9 cellular contexts compared by ENCODE assay signal in the genomic region with DNA sequence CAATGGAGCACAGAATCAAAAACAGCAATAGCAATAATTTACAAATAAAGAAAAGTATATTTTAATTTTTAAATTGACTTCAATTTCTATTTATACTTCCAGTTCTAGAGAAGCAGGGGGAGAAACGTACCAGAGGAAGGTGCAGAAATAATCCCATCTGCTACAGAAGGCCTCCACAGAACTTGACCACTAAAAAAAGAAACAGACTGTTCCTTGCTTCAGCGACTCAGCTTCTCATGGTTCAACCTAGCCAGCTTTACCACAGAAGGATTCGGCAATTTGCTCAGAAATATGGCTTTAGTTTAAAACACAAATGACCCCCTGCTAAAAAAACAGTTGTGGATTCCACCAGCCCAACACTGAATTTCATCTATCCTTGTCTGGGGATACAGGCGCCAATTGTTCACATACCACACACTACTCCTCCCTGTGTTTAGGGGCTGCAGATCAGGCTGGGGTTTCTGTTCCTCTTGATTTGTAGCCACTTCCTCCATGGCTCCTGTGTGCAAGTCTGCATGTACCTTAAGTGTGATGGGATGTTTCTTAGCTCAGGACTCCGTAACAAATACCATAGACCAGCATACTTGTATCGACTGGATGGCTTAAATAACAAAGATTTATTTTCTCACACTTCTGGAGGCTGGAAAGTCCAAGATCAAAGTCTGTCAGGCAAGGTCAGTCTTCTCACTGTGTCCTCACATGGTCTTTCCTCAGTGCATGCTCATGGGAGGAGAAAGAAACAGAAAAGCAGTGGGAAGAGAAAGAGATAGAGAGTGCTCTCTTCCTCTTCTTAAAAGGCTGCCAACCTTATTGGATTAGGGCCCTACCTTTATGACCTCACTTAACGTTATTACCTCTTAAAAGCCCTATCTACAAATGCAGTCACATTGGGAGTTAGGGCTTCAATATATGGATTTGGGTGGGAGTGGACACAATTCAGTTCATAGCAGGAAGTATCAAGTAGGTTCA.
A peak's percentile ranks its signal among the peaks of the same experiment; 100 is the strongest.
DNase-seq lines count a peak whose midpoint lies in the region; ATAC-seq lines count a peak whose summit lies in the region.
"Had no signal": no experiment of that assay in that cellular context is flagged by ENCODE, and none has a peak within 500 bp of the region (broad histone marks: within the 10 kb centered on the region; RNA-seq: fewer than 3 reads in every experiment).

No MANE protein-coding gene starts in this region.

- H3K27ac ChIP-seq in cingulate gyrus (ENCODE audit: low read depth, low read length), result peak overlapping the region; percentile 35

- intact Hi-C loops in posterior cingulate gyrus (cut with DNase I), result no loop called here

- DNase-seq in DMS53 (lab: John Stamatoyannopoulos, UW), result no peak
- DNase-seq in NCI-H748 treated with DMSO at 0.1 percent for 48 hours (lab: John Stamatoyannopoulos, UW), result no peak
- no peak for DNase-seq in activated CD4-positive, alpha-beta T cell treated with anti-CD3 and anti-CD28 coated beads for 1 hour
- no peak for DNase-seq in posterior cingulate gyrus

- ATAC-seq in GM18511 (IDR thresholded peaks at IDR 0.05; ENCODE audit: unreplicated experiment) (peak; percentile 85), GM21515 (IDR thresholded peaks at IDR 0.05; ENCODE audit: unreplicated experiment) (peak; percentile 94), HG03139 (IDR thresholded peaks at IDR 0.05; ENCODE audit: unreplicated experiment) (peak; percentile 84)
- ATAC-seq: activated naive CD4-positive, alpha-beta T cell treated with anti-CD3 and anti-CD28 coated beads, Interleukin-2, amount 50 U/mL, for 72 hours had no signal
